Comparison of ENCODE assay signal across 7 cellular contexts in the genomic region with DNA sequence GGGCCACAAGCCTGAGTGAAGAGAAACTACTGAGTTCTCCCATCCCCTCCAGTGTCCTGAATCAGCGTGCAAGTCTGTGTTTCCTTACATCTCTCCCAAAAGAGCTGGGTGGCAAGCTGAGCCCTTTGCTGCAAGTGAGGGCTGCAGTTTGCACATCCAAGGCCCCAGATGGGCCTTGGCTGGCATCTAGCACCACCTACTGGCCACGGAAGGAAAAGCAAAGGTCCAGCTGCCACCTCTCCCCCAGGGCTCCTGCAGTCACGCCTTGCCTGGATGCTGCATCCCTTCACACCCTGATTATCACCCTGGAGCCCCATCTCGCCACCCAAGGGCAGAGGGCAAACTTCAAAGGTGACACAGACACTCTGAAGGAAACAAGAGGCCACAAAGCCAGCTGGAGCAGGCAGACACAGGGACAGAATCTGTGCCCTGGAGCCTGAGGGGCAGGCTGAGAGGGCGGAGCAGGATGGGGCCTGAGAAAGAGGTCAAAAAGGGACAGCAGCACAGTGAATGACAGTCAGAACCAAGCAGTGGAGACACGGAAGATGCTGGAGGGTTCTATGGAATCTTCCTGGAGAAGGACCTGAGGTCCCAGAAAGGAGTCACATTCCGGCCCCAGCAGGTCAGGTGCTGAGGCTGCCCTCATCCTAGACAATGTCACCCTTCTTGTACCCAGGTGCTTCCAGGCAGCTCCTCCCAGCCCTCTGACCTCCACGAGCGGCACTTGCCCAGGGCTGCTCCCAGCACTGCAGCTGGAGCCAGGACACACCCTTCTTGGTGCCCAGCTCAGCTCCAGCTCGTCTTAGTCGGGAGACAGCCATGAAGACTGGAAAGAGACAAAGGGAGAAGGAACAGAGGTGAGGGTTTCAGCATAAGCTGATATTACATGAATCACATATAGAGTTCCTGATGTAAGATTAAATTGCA. TPM values are rescaled to one million over a fixed set of nuclear protein-coding genes. Genes with fewer than 3 reads are reported as not detected.
DNase-seq lines count a peak whose midpoint lies in the region; ATAC-seq and TF ChIP-seq lines count a peak whose summit lies in the region.

No MANE protein-coding gene starts in this region.

- peak; percentile 85 to 90 for TF ChIP-seq RAD21 in liver (IDR thresholded peaks at IDR 0.05)

- H3K9ac ChIP-seq in liver (ENCODE audit: low read depth in 1 of 2, low read length in 2 of 2) = no peak overlapping the region

- CTCF ChIA-PET in WTC11 (lab: Charles Lee) = interaction anchor here (0.6 to 4.6 kb wide), 32 partner anchors 8 to 540 kb away, joined by 3 to 71 read pairs (median 5); a partner anchor contains a TSS

- H3K4me3 ChIP-seq in GM06990 (replicated peaks; ENCODE audit: low read depth, low read length) = no peak overlapping the region
- no peak overlapping the region for H3K4me3 ChIP-seq in liver (ENCODE audit: low read depth in 1 of 3, low read length in 3 of 3)

- no peak overlapping the region for H3K27ac Mint-ChIP-seq in WTC11

- no peak overlapping the region for H3K27ac ChIP-seq in liver (ENCODE audit: low read depth in 1 of 2, low read length in 2 of 2)

- no peak overlapping the region for H3K4me3 Mint-ChIP-seq in WTC11

- H3K9me3 Mint-ChIP-seq in WTC11 = no peaks in the 10 kb centered on the region

- H3K4me1 ChIP-seq in liver (ENCODE audit: control insufficient read depth in 4 of 4, insufficient read depth in 4 of 4, low read length in 3 of 4) = no peaks in the 10 kb centered on the region

- H3K4me1 Mint-ChIP-seq in WTC11 = no peaks in the 10 kb centered on the region

- 30% methylated on average over 11 of the region's 11 CpGs for WGBS in liver

- ATAC-seq in GM21619 (IDR thresholded peaks at IDR 0.05; ENCODE audit: unreplicated experiment) (peak; percentile 73), WTC11 (peak; percentile 94)

- no peaks in the 10 kb centered on the region for H3K36me3 ChIP-seq in GM06990 (ENCODE audit: control insufficient read depth, insufficient read depth, low read length)
- no peaks in the 10 kb centered on the region for H3K36me3 ChIP-seq in liver (ENCODE audit: control insufficient read depth in 4 of 4, insufficient read depth in 3 of 4, low read depth in 1 of 4, low read length in 3 of 4)

- H3K9me3 ChIP-seq in liver (ENCODE audit: control insufficient read depth in 4 of 4, low read length in 3 of 4) = peaks cover 0 to 3% (median under 1%) of the 10 kb centered on the region in 4 donors

- DNase-seq in GM06990 (ENCODE audit: extremely low read depth, insufficient read length) = peak; percentile 25
- peak; percentile 87 for DNase-seq in WTC11 (ENCODE audit: low spot score)
- DNase-seq in cerebellar cortex (ENCODE audit: low spot score) = peak; percentile 84
- DNase-seq in stimulated activated CD4-positive, alpha-beta T cell treated with anti-CD3 and anti-CD28 coated beads, TNF-alpha, amount 100 ng/mL, for 48 hours (ENCODE audit: low read depth in 3 of 3) = peak; percentile 38 to 64 (median 41)

- H3K27me3 ChIP-seq in GM06990 (replicated peaks; ENCODE audit: control insufficient read depth, insufficient read depth, low read length) = no peaks in the 10 kb centered on the region; the same call in none of the 2 replicates
- peaks cover 0 to 4% (median under 1%) of the 10 kb centered on the region in 4 donors for H3K27me3 ChIP-seq in liver (ENCODE audit: control insufficient read depth in 4 of 4, insufficient read depth in 4 of 4, low read length in 3 of 4)

- TF ChIP-seq CTCF in GM06990 (IDR thresholded peaks at IDR 0.05; ENCODE audit: insufficient read depth, low read length, poor library complexity, severe bottlenecking) = peak; percentile 94
- peak; percentile 95 for TF ChIP-seq CTCF in LNCAP (IDR thresholded peaks at IDR 0.05)
- TF ChIP-seq CTCF in WTC11 (IDR thresholded peaks at IDR 0.05) = peak; percentile 87
- TF ChIP-seq CTCF in liver (IDR thresholded peaks at IDR 0.05; ENCODE audit: low read depth, low read length, missing input control) = peak; percentile 78

- peaks cover 10% of the 10 kb centered on the region for H3K27me3 Mint-ChIP-seq in WTC11 (ENCODE audit: low read depth)

- POLR2A ChIA-PET in WTC11 (lab: Charles Lee) = interaction anchor here (0.6 kb wide), 2 partner anchors 229 to 594 kb away, joined by 3 read pairs; no protein-coding TSS in a partner anchor

- no peaks in the 10 kb centered on the region for H3K36me3 Mint-ChIP-seq in WTC11

TF ChIP-seq in WTC11, 78 proteins besides CTCF, POLR2A, EP300 and RAD21:
- TF ChIP-seq CBFB (CRISPR knock-in tag; IDR thresholded peaks at IDR 0.05; ENCODE audit: low read depth) (no peak), NR3C1 (CRISPR knock-in tag; conservative IDR thresholded peaks at IDR 0.05; ENCODE audit: low read depth) (no peak)
- TF ChIP-seq, protein P1, sequence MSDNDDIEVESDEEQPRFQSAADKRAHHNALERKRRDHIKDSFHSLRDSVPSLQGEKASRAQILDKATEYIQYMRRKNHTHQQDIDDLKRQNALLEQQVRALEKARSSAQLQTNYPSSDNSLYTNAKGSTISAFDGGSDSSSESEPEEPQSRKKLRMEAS (CRISPR knock-in tag; IDR thresholded peaks at IDR 0.05) = 0 out of 2 replicates have a peak, but pooled peaks have one; percentile 29

TF ChIP-seq in liver, 16 proteins besides CTCF, POLR2A, EP300 and RAD21:
- TF ChIP-seq EGR1 (IDR thresholded peaks at IDR 0.05; ENCODE audit: low read depth in 2 of 2) (no peak), HNF4A (conservative IDR thresholded peaks at IDR 0.05) (no peak), SP1 (IDR thresholded peaks at IDR 0.05) (no peak), RXRA (IDR thresholded peaks at IDR 0.05) (no peak), FOXA2 (IDR thresholded peaks at IDR 0.05) (no peak), GABPA (IDR thresholded peaks at IDR 0.05 in 1 of 2, conservative IDR thresholded peaks at IDR 0.05 in 1 of 2) (no peak), TAF1 (conservative IDR thresholded peaks at IDR 0.05) (no peak), JUND (IDR thresholded peaks at IDR 0.05) (no peak), NR2F2 (IDR thresholded peaks at IDR 0.05) (no peak), FOXA1 (IDR thresholded peaks at IDR 0.05) (no peak), YY1 (IDR thresholded peaks at IDR 0.05) (no peak), HNF4G (IDR thresholded peaks at IDR 0.05) (no peak)
- TF ChIP-seq, protein P2, sequence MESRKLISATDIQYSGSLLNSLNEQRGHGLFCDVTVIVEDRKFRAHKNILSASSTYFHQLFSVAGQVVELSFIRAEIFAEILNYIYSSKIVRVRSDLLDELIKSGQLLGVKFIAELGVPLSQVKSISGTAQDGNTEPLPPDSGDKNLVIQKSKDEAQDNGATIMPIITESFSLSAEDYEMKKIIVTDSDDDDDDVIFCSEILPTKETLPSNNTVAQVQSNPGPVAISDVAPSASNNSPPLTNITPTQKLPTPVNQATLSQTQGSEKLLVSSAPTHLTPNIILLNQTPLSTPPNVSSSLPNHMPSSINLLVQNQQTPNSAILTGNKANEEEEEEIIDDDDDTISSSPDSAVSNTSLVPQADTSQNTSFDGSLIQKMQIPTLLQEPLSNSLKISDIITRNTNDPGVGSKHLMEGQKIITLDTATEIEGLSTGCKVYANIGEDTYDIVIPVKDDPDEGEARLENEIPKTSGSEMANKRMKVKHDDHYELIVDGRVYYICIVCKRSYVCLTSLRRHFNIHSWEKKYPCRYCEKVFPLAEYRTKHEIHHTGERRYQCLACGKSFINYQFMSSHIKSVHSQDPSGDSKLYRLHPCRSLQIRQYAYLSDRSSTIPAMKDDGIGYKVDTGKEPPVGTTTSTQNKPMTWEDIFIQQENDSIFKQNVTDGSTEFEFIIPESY (IDR thresholded peaks at IDR 0.05) = no peak
- TF ChIP-seq, protein P3, sequence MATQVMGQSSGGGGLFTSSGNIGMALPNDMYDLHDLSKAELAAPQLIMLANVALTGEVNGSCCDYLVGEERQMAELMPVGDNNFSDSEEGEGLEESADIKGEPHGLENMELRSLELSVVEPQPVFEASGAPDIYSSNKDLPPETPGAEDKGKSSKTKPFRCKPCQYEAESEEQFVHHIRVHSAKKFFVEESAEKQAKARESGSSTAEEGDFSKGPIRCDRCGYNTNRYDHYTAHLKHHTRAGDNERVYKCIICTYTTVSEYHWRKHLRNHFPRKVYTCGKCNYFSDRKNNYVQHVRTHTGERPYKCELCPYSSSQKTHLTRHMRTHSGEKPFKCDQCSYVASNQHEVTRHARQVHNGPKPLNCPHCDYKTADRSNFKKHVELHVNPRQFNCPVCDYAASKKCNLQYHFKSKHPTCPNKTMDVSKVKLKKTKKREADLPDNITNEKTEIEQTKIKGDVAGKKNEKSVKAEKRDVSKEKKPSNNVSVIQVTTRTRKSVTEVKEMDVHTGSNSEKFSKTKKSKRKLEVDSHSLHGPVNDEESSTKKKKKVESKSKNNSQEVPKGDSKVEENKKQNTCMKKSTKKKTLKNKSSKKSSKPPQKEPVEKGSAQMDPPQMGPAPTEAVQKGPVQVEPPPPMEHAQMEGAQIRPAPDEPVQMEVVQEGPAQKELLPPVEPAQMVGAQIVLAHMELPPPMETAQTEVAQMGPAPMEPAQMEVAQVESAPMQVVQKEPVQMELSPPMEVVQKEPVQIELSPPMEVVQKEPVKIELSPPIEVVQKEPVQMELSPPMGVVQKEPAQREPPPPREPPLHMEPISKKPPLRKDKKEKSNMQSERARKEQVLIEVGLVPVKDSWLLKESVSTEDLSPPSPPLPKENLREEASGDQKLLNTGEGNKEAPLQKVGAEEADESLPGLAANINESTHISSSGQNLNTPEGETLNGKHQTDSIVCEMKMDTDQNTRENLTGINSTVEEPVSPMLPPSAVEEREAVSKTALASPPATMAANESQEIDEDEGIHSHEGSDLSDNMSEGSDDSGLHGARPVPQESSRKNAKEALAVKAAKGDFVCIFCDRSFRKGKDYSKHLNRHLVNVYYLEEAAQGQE (IDR thresholded peaks at IDR 0.05) = no peak
- TF ChIP-seq, protein P4, sequence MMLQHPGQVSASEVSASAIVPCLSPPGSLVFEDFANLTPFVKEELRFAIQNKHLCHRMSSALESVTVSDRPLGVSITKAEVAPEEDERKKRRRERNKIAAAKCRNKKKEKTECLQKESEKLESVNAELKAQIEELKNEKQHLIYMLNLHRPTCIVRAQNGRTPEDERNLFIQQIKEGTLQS (IDR thresholded peaks at IDR 0.05) = no peak
- TF ChIP-seq, protein P1 (IDR thresholded peaks at IDR 0.05) = no peak

RNA-seq across cellular contexts. Expression of a gene that starts 18.3 kb away (rescaled TPM):
- total RNA-seq in WTC11 (2021) (8.2 to 12.3 TPM (median 10.3 TPM) in 3 replicates), liver (1 to 10 TPM in 1 of 2 donors, under 1 TPM in 1; 0.33 to 2.9 TPM)
- under 1 TPM; 0.21 to 0.31 TPM for polyA plus RNA-seq in liver

Comparison
In these comparisons a context has a peak if more than half of its experiments do, and no peak if none do; other contexts are left out.
1. DNase-seq: peak in every context shown above with its lines; median percentile 87 in WTC11; 84 in cerebellar cortex; 41 in stimulated activated CD4-positive, alpha-beta T cell treated with anti-CD3 and anti-CD28 coated beads, TNF-alpha, amount 100 ng/mL, for 48 hours; 25 in GM06990.